ENCODE assay signal across 27 cellular contexts in the genomic region with DNA sequence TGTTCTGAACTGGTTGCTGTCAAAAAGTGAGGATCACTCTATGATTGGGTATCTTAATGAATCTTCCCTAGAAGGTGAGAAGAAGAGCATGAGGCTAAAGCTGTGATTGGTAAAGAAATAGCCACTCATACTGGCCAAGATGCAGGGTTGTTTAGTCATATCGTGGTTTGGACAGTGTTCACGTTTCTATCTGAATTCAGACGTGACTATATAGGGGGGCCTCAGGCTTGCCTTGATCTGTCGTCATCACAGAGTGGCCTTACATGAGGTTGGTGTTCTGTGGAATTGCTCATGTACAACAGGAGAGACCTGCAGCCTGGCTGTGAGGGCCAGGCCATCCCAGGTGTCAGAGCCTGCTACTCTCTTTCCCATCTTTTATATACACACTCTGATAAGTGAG. TPM values are rescaled to one million over a fixed set of nuclear protein-coding genes. Genes with fewer than 3 reads are reported as not detected.
A peak's percentile ranks its signal among the peaks of the same experiment; 100 is the strongest.
DNase-seq lines count a peak whose midpoint lies in the region; ATAC-seq and TF ChIP-seq lines count a peak whose summit lies in the region.
"Had no signal": no experiment of that assay in that cellular context is flagged by ENCODE, and none has a peak within 500 bp of the region (broad histone marks: within the 10 kb centered on the region; RNA-seq: fewer than 3 reads in every experiment).

No MANE protein-coding gene starts in this region.

- no peak for TF ChIP-seq CTCF in fibroblast of the aortic adventitia (IDR thresholded peaks at IDR 0.05; ENCODE audit: insufficient read depth, low read length)

- no peak for ATAC-seq in SK-N-SH treated with all-trans-retinoic acid at 6 μM for 48 hours
- ATAC-seq: GM23338, left ventricle myocardium superior, sciatic nerve had no signal

- no peak overlapping the region for H3K4me3 ChIP-seq in fibroblast of the aortic adventitia (ENCODE audit: low read depth, low read length)
- H3K4me3 ChIP-seq: coronary artery, GM23338, uterus had no signal

- peak; percentile 69 for DNase-seq in EH (ENCODE audit: low read depth)
- peak; percentile 55 for DNase-seq in HS-5 (ENCODE audit: low read depth)
- peak; percentile 42 for DNase-seq in astrocyte of the hippocampus (ENCODE audit: low read depth, low spot score)
- DNase-seq in fibroblast of the aortic adventitia (ENCODE audit: low read depth), result peak; percentile 60
- no peak for DNase-seq in stimulated activated CD8-positive, alpha-beta memory T cell treated with anti-CD3 and anti-CD28 coated beads, Interleukin-4, amount 100 ng/mL, for 48 hours
- no peak for DNase-seq in kidney glomerular epithelial cell (lab: John Stamatoyannopoulos, UW)
- DNase-seq in GOT3 (lab: John Stamatoyannopoulos, UW), result no peak
- DNase-seq: activated CD8-positive, alpha-beta memory T cell treated with anti-CD3 and anti-CD28 coated beads for 24 hours; activated gamma-delta T cell; DMS79 treated with DMSO at 0.1 percent for 48 hours; effector memory CD4-positive, alpha-beta T cell; erythroblast; left ventricle myocardium superior; MM.1S; naive B cell; NCI-H1436 treated with DMSO at 0.1 percent for 48 hours; NCI-H446 treated with DMSO at 0.1 percent for 48 hours; NCI-H82; stimulated activated CD4-positive, alpha-beta T cell treated with anti-CD3 and anti-CD28 coated beads, Interleukin-4, amount 100 ng/mL, for 4 hours; stimulated activated naive CD4-positive, alpha-beta T cell; T-helper 2 cell; uterus had no signal

TF ChIP-seq in SK-N-SH treated with all-trans-retinoic acid at 6 μM for 48 hours, 23 proteins besides CTCF, POLR2A, EP300 and RAD21:
- TF ChIP-seq RARB (CRISPR knock-in tag; IDR thresholded peaks at IDR 0.05) (no peak), BACH2 (CRISPR knock-in tag; IDR thresholded peaks at IDR 0.05; ENCODE audit: borderline replicate concordance) (no peak), ZNF70 (CRISPR knock-in tag; IDR thresholded peaks at IDR 0.05) (no peak), ARNTL (CRISPR knock-in tag; IDR thresholded peaks at IDR 0.05; ENCODE audit: borderline replicate concordance, low read depth) (no peak), SNAI2 (CRISPR knock-in tag; IDR thresholded peaks at IDR 0.05) (no peak), CSDC2 (CRISPR knock-in tag; IDR thresholded peaks at IDR 0.05) (no peak), GLIS3 (CRISPR knock-in tag; IDR thresholded peaks at IDR 0.05) (no peak), OSR1 (CRISPR knock-in tag; IDR thresholded peaks at IDR 0.05) (no peak), PPARA (CRISPR knock-in tag; IDR thresholded peaks at IDR 0.05; ENCODE audit: borderline replicate concordance) (no peak), CREB5 (CRISPR knock-in tag; IDR thresholded peaks at IDR 0.05; ENCODE audit: low read depth) (no peak), POU6F1 (CRISPR knock-in tag; IDR thresholded peaks at IDR 0.05; ENCODE audit: borderline replicate concordance, low read depth) (no peak), CSRNP3 (CRISPR knock-in tag; IDR thresholded peaks at IDR 0.05) (no peak), ZNF565 (CRISPR knock-in tag; conservative IDR thresholded peaks at IDR 0.05; ENCODE audit: low read depth) (no peak), TOX (CRISPR knock-in tag; IDR thresholded peaks at IDR 0.05; ENCODE audit: borderline replicate concordance) (no peak), ZFP30 (CRISPR knock-in tag; IDR thresholded peaks at IDR 0.05) (no peak), ESRRG (CRISPR knock-in tag; IDR thresholded peaks at IDR 0.05) (no peak), PATZ1 (CRISPR knock-in tag; IDR thresholded peaks at IDR 0.05; ENCODE audit: borderline replicate concordance) (no peak), ZNF8 (CRISPR knock-in tag; IDR thresholded peaks at IDR 0.05) (no peak)
- TF ChIP-seq, protein P1, sequence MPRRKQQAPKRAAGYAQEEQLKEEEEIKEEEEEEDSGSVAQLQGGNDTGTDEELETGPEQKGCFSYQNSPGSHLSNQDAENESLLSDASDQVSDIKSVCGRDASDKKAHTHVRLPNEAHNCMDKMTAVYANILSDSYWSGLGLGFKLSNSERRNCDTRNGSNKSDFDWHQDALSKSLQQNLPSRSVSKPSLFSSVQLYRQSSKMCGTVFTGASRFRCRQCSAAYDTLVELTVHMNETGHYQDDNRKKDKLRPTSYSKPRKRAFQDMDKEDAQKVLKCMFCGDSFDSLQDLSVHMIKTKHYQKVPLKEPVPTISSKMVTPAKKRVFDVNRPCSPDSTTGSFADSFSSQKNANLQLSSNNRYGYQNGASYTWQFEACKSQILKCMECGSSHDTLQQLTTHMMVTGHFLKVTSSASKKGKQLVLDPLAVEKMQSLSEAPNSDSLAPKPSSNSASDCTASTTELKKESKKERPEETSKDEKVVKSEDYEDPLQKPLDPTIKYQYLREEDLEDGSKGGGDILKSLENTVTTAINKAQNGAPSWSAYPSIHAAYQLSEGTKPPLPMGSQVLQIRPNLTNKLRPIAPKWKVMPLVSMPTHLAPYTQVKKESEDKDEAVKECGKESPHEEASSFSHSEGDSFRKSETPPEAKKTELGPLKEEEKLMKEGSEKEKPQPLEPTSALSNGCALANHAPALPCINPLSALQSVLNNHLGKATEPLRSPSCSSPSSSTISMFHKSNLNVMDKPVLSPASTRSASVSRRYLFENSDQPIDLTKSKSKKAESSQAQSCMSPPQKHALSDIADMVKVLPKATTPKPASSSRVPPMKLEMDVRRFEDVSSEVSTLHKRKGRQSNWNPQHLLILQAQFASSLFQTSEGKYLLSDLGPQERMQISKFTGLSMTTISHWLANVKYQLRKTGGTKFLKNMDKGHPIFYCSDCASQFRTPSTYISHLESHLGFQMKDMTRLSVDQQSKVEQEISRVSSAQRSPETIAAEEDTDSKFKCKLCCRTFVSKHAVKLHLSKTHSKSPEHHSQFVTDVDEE (CRISPR knock-in tag; IDR thresholded peaks at IDR 0.05), result no peak
TF ChIP-seq in SK-N-SH treated with all-trans-retinoic acid at 6 μM for 48 hours: peak in this region for 0.

RNA-seq across cellular contexts. Expression of gene RTP2, which starts 12.4 kb away (rescaled TPM):
- not detected in 2 replicates for total RNA-seq in fibroblast of the aortic adventitia (ENCODE audit: low replicate concordance)
- total RNA-seq: GM23338, left ventricle myocardium superior, progenitor cell of endocrine pancreas, sciatic nerve, uterus had no signal

RNA-seq across cellular contexts. Expression of gene SST, which starts 19.8 kb away (rescaled TPM):
- total RNA-seq in fibroblast of the aortic adventitia (ENCODE audit: low replicate concordance), result not detected in 2 replicates
- total RNA-seq: GM23338, left ventricle myocardium superior, sciatic nerve had no signal

RNA-seq across cellular contexts. Expression of gene BCL6, which starts 55.3 kb away (rescaled TPM):
- total RNA-seq in fibroblast of the aortic adventitia (ENCODE audit: low replicate concordance), result 24.8 and 90.1 TPM in 2 replicates

Comparison
In these comparisons a context has a peak if more than half of its experiments do, and no peak if none do; other contexts are left out.
1. DNase-seq: peak in EH (single experiment), HS-5 (single experiment), astrocyte of the hippocampus (single experiment) and fibroblast of the aortic adventitia (single experiment); none in stimulated activated CD8-positive, alpha-beta memory T cell treated with anti-CD3 and anti-CD28 coated beads, Interleukin-4, amount 100 ng/mL, for 48 hours (single experiment), kidney glomerular epithelial cell (single experiment) and GOT3 (single experiment).